Comparison of ENCODE assay signal across 8 cellular contexts in the genomic region with DNA sequence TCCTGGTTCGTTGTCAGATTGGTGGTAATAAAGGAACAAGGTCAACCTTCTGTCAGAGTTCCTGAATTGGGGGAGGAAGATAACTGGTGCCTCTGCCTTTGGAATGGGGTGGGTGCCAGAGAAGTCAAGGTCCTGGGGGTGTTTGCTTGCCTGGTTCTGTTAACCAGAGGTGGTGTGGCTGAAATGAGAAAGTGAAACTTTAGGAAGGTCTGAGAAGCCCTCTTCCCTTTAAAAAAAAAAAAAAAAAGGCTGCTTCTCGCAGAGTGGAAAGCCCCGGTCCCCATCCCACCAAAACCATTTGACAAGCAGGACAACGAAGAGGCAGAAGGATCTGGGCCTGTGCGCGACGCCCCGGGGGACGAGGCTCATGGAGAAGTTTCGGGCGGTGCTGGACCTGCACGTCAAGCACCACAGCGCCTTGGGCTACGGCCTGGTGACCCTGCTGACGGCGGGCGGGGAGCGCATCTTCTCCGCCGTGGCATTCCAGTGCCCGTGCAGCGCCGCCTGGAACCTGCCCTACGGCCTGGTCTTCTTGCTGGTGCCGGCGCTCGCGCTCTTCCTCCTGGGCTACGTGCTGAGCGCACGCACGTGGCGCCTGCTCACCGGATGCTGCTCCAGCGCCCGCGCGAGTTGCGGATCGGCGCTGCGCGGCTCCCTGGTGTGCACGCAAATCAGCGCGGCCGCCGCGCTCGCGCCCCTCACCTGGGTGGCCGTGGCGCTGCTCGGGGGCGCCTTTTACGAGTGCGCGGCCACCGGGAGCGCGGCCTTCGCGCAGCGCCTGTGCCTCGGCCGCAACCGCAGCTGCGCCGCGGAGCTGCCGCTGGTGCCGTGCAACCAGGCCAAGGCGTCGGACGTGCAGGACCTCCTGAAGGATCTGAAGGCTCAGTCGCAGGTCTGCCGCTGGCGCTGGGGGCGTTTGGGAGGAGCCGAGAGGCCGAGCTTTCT. TPM values are rescaled to one million over a fixed set of nuclear protein-coding genes. Genes with fewer than 3 reads are reported as not detected.
DNase-seq lines count a peak whose midpoint lies in the region; ATAC-seq lines count a peak whose summit lies in the region.

No MANE protein-coding gene starts in this region.

- H3K27ac Mint-ChIP-seq in stimulated activated naive CD8-positive, alpha-beta T cell treated with anti-CD3 and anti-CD28 coated beads, Interleukin-15, Interleukin-2, amounts not matched to agents 100 ng/mL and 50 ng/mL, for 24 hours, result peak overlapping the region; percentile 72

- H3K9me3 ChIP-seq in ES-I3 (ENCODE audit: control insufficient read depth, insufficient read depth, low read length) (no peaks in the 10 kb centered on the region), esophagus (ENCODE audit: control insufficient read depth in 2 of 2, insufficient read depth in 1 of 2, low read depth in 1 of 2, low read length in 1 of 2) (no peaks in the 10 kb centered on the region)

- H3K27me3 Mint-ChIP-seq in stimulated activated naive CD8-positive, alpha-beta T cell treated with anti-CD3 and anti-CD28 coated beads, Interleukin-15, Interleukin-2, amounts not matched to agents 100 ng/mL and 50 ng/mL, for 24 hours, result peaks cover 41% of the 10 kb centered on the region

- WGBS in esophagus, 2 donors, result 3 to 6% methylated on average over 78 to 81 of the region's 81 CpGs

- DNase-seq in KG1 (lab: John Stamatoyannopoulos, UW) (peak; percentile 38), myocyte (ENCODE audit: low read depth) (peak; percentile 39), midbrain (lab: John Stamatoyannopoulos, UW) (no peak)
- DNase-seq in activated CD4-positive, alpha-beta T cell treated with anti-CD3 and anti-CD28 coated beads, Interleukin-2, amount 50 U/mL, for 48 hours, result peak; percentile 41 to 53

- H3K27me3 ChIP-seq in esophagus (ENCODE audit: control insufficient read depth in 1 of 2, insufficient read depth in 2 of 2, low read length in 2 of 2), result peaks cover 0 to 3% of the 10 kb centered on the region in 2 donors

- peak overlapping the region; percentile 75 for H3K4me3 Mint-ChIP-seq in stimulated activated naive CD8-positive, alpha-beta T cell treated with anti-CD3 and anti-CD28 coated beads, Interleukin-15, Interleukin-2, amounts not matched to agents 100 ng/mL and 50 ng/mL, for 24 hours

- H3K9ac ChIP-seq in ES-I3 (ENCODE audit: low read depth, low read length), result peak overlapping the region; percentile 47; the same call in 1 of the 2 replicates

- H3K4me1 ChIP-seq in ES-I3 (ENCODE audit: insufficient read depth, low read length), result peaks cover 4% of the 10 kb centered on the region; the same call in 1 of the 2 replicates
- H3K4me1 ChIP-seq in esophagus (ENCODE audit: control insufficient read depth in 2 of 2, insufficient read depth in 2 of 2, low read length in 1 of 2), result peaks cover 0 to 3% of the 10 kb centered on the region in 2 donors

- H3K4me1 Mint-ChIP-seq in stimulated activated naive CD8-positive, alpha-beta T cell treated with anti-CD3 and anti-CD28 coated beads, Interleukin-15, Interleukin-2, amounts not matched to agents 100 ng/mL and 50 ng/mL, for 24 hours (ENCODE audit: low read depth), result peaks cover 46% of the 10 kb centered on the region

- H3K4me3 ChIP-seq in esophagus (ENCODE audit: low read depth in 1 of 2, low read length in 2 of 2), result peak overlapping the region; percentile 43 to 44

- H3K36me3 ChIP-seq in ES-I3 (ENCODE audit: insufficient read depth, low read length), result no peaks in the 10 kb centered on the region
- no peaks in the 10 kb centered on the region for H3K36me3 ChIP-seq in esophagus (ENCODE audit: control insufficient read depth in 2 of 2, insufficient read depth in 2 of 2, low read length in 1 of 2)

- H3K36me3 Mint-ChIP-seq in stimulated activated naive CD8-positive, alpha-beta T cell treated with anti-CD3 and anti-CD28 coated beads, Interleukin-15, Interleukin-2, amounts not matched to agents 100 ng/mL and 50 ng/mL, for 24 hours (ENCODE audit: low read depth), result no peaks in the 10 kb centered on the region

- no peaks in the 10 kb centered on the region for H3K9me3 Mint-ChIP-seq in stimulated activated naive CD8-positive, alpha-beta T cell treated with anti-CD3 and anti-CD28 coated beads, Interleukin-15, Interleukin-2, amounts not matched to agents 100 ng/mL and 50 ng/mL, for 24 hours

- peak; percentile 87 for ATAC-seq in GM21528 (IDR thresholded peaks at IDR 0.05; ENCODE audit: low FRiP score, unreplicated experiment)

- H3K27ac ChIP-seq in esophagus (ENCODE audit: low read depth in 2 of 2, low read length in 1 of 2), result peak overlapping the region in 1 of 2 donors; percentile 17

RNA-seq across cellular contexts. Expression of a gene that starts 0.7 kb away (rescaled TPM):
- polyA plus RNA-seq in esophagus, result 1 to 10 TPM; 2.9 to 3.4 TPM
- 0.31 TPM in 1 of 2 replicates, not detected in the other for total RNA-seq in myocyte
- 1.7 TPM for polyA plus RNA-seq in myocyte (2012)

RNA-seq across cellular contexts. Expression of a gene that starts 49.6 kb away (rescaled TPM):
- under 1 TPM; 0.12 to 0.21 TPM for polyA plus RNA-seq in esophagus
- 5.0 and 5.4 TPM in 2 replicates for total RNA-seq in myocyte
- 8.7 TPM for polyA plus RNA-seq in myocyte (2012)
